Comparison of ENCODE assay signal across 9 cellular contexts in genomic region chr13:30850867-30851211, GRCh38. TPM values are rescaled to one million over a fixed set of nuclear protein-coding genes. Genes with fewer than 3 reads are reported as not detected.
"Had no signal": no experiment of that assay in that cellular context is flagged by ENCODE, and none has a peak within 500 bp of the region (broad histone marks: within the 10 kb centered on the region; RNA-seq: fewer than 3 reads in every experiment).

No MANE protein-coding gene starts in this region.

- H3K4me1 ChIP-seq: HAP-1 had no signal

- H3K9me3 Mint-ChIP-seq: HFFc6, IgD-negative memory B cell had no signal

- H3K9me3 ChIP-seq: HAP-1 had no signal

- H3K36me3 Mint-ChIP-seq: IgD-negative memory B cell had no signal

- DNase-seq: GOT3, H7, HFFc6, KBM-7 had no signal

- FAIRE-seq: HTR-8/SVneo had no signal

- H3K27ac Mint-ChIP-seq: HFFc6, IgD-negative memory B cell had no signal

- H3K36me3 ChIP-seq: HAP-1 had no signal

- H3K4me3 Mint-ChIP-seq: HFFc6, IgD-negative memory B cell had no signal

- H3K27me3 Mint-ChIP-seq: IgD-negative memory B cell had no signal

- H3K4me3 ChIP-seq: HAP-1 had no signal

RNA-seq across cellular contexts. Expression of gene MEDAG, which starts 55.2 kb away (rescaled TPM):
- total RNA-seq: H4, HT-29 had no signal
- polyA plus RNA-seq: IgD-negative memory B cell had no signal
